Comparison of ENCODE assay signal across 36 cellular contexts in the genomic region with DNA sequence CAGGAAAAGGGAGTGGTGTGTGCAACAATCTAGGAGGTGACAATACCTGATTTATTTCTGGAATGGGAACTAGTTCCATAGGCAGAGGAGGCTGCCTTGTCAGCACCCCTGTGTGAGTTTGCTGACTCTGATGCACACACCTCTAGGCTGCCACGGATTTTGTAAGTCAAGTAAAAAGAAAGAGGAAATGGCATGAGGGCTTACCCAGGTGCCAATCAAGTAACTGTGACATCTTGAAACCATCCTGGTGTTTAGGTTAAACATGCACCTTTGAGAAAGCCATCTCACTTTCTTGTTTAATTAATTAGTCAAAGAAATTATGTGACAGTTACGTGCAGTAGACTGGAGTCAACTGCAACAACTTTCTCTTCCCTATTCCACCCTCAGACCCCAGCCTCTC. TPM values are rescaled to one million over a fixed set of nuclear protein-coding genes. Genes with fewer than 3 reads are reported as not detected.
"Had no signal": no experiment of that assay in that cellular context is flagged by ENCODE, and none has a peak within 500 bp of the region (broad histone marks: within the 10 kb centered on the region; RNA-seq: fewer than 3 reads in every experiment).

No MANE protein-coding gene starts in this region.

- H3K27me3 Mint-ChIP-seq: activated CD4-positive, alpha-beta T cell treated with anti-CD3 and anti-CD28 coated beads, Interleukin-2, amount 10 ng/mL, durations not matched to agents 24 days and 14 days; activated naive CD4-positive, alpha-beta T cell treated with anti-CD3 and anti-CD28 coated beads, Interleukin-2, amount 10 ng/mL, durations not matched to agents 7 days and 5 days; activated naive CD8-positive, alpha-beta T cell treated with anti-CD3 and anti-CD28 coated beads, Interleukin-2, amount 10 ng/mL, durations not matched to agents 7 days and 5 days; progenitor cell of endocrine pancreas; stimulated activated naive CD8-positive, alpha-beta T cell treated with anti-CD3 and anti-CD28 coated beads, Interleukin-15, amount 100 ng/mL, for 72 hours had no signal

- H3K36me3 Mint-ChIP-seq: activated CD4-positive, alpha-beta memory T cell treated with anti-CD3 and anti-CD28 coated beads for 36 hours; activated naive CD4-positive, alpha-beta T cell treated with anti-CD3 and anti-CD28 coated beads, Interleukin-2, amount 10 ng/mL, durations not matched to agents 7 days and 5 days; activated naive CD8-positive, alpha-beta T cell treated with anti-CD3 and anti-CD28 coated beads, Interleukin-2, amount 10 ng/mL, durations not matched to agents 7 days and 5 days; brain; stimulated activated effector memory CD8-positive, alpha-beta T cell treated with anti-CD3 and anti-CD28 coated beads, Interleukin-12 subunit alpha, Interleukin-12 subunit beta, amount 100 ng/mL, for 72 hours had no signal

- ATAC-seq: gastrocnemius medialis; mucosa of descending colon; right lobe of liver; stimulated activated effector memory CD8-positive, alpha-beta T cell treated with anti-CD3 and anti-CD28 coated beads, Interleukin-12 subunit alpha, Interleukin-12 subunit beta, amount 100 ng/mL, for 72 hours; stimulated activated naive CD8-positive, alpha-beta T cell treated with anti-CD3 and anti-CD28 coated beads, Interleukin-15, amount 100 ng/mL, for 72 hours had no signal

- H3K4me1 Mint-ChIP-seq: activated CD4-positive, alpha-beta T cell treated with anti-CD3 and anti-CD28 coated beads, Interleukin-2, amount 10 ng/mL, durations not matched to agents 24 days and 14 days; activated naive CD4-positive, alpha-beta T cell treated with anti-CD3 and anti-CD28 coated beads, Interleukin-2, amount 10 ng/mL, durations not matched to agents 7 days and 5 days; activated naive CD8-positive, alpha-beta T cell treated with anti-CD3 and anti-CD28 coated beads, Interleukin-2, amount 10 ng/mL, durations not matched to agents 7 days and 5 days; brain; stimulated activated effector memory CD8-positive, alpha-beta T cell treated with anti-CD3 and anti-CD28 coated beads, Interleukin-12 subunit alpha, Interleukin-12 subunit beta, amount 100 ng/mL, for 72 hours; stimulated activated naive CD8-positive, alpha-beta T cell treated with anti-CD3 and anti-CD28 coated beads, Interleukin-15, amount 100 ng/mL, for 72 hours had no signal

- H3K9me3 Mint-ChIP-seq: activated CD4-positive, alpha-beta memory T cell treated with anti-CD3 and anti-CD28 coated beads for 36 hours; activated naive CD4-positive, alpha-beta T cell treated with anti-CD3 and anti-CD28 coated beads, Interleukin-2, amount 10 ng/mL, durations not matched to agents 7 days and 5 days had no signal

- DNase-seq: activated CD4-positive, alpha-beta memory T cell treated with anti-CD3 and anti-CD28 coated beads for 36 hours; activated CD4-positive, alpha-beta T cell treated with anti-CD3 and anti-CD28 coated beads, Interleukin-2, amount 10 ng/mL, durations not matched to agents 24 days and 14 days; activated CD4-positive, CD25-positive, alpha-beta regulatory T cell treated with anti-CD3 and anti-CD28 coated beads, Interleukin-2, amount 50 U/mL, for 72 hours; activated CD8-positive, alpha-beta memory T cell treated with anti-CD3 and anti-CD28 coated beads, Interleukin-2, amount 50 U/mL, for 4 hours; activated gamma-delta T cell; activated naive CD4-positive, alpha-beta T cell treated with anti-CD3 and anti-CD28 coated beads, Interleukin-2, amount 10 ng/mL, durations not matched to agents 7 days and 5 days; activated naive CD8-positive, alpha-beta T cell treated with anti-CD3 and anti-CD28 coated beads, Interleukin-2, amount 10 ng/mL, durations not matched to agents 7 days and 5 days; activated T-cell treated with anti-CD3 and anti-CD28 coated beads, Interleukin-2, amount 50 U/mL, for 1 hour; cerebellar nuclear complex; colonic mucosa; effector memory CD4-positive, alpha-beta T cell; erythroblast; gastrocnemius medialis; glutamatergic neuron; left ventricle myocardium inferior; mucosa of descending colon; nephron progenitor cell; ovary; right lobe of liver; stimulated activated CD4-positive, alpha-beta T cell treated with anti-CD3 and anti-CD28 coated beads, Interleukin-12 subunit alpha, Interleukin-12 subunit beta, amount 100 ng/mL, for 4 hours; stimulated activated CD4-positive, alpha-beta T cell treated with anti-CD3 and anti-CD28 coated beads, Interleukin-4, amount 100 ng/mL, for 24 hours; stimulated activated naive CD8-positive, alpha-beta T cell treated with anti-CD3 and anti-CD28 coated beads, Interleukin-15, amount 100 ng/mL, for 72 hours; substantia nigra; upper lobe of left lung; WERI-Rb-1 had no signal

- H3K4me3 Mint-ChIP-seq: activated CD4-positive, alpha-beta memory T cell treated with anti-CD3 and anti-CD28 coated beads for 36 hours; activated CD4-positive, alpha-beta T cell treated with anti-CD3 and anti-CD28 coated beads, Interleukin-2, amount 10 ng/mL, durations not matched to agents 24 days and 14 days; activated naive CD4-positive, alpha-beta T cell treated with anti-CD3 and anti-CD28 coated beads, Interleukin-2, amount 10 ng/mL, durations not matched to agents 7 days and 5 days; activated naive CD8-positive, alpha-beta T cell treated with anti-CD3 and anti-CD28 coated beads, Interleukin-2, amount 10 ng/mL, durations not matched to agents 7 days and 5 days; brain; nephron progenitor cell; stimulated activated effector memory CD8-positive, alpha-beta T cell treated with anti-CD3 and anti-CD28 coated beads, Interleukin-12 subunit alpha, Interleukin-12 subunit beta, amount 100 ng/mL, for 72 hours; stimulated activated naive CD8-positive, alpha-beta T cell treated with anti-CD3 and anti-CD28 coated beads, Interleukin-15, amount 100 ng/mL, for 72 hours had no signal

- H3K27ac Mint-ChIP-seq: activated CD4-positive, alpha-beta memory T cell treated with anti-CD3 and anti-CD28 coated beads for 36 hours; activated CD4-positive, alpha-beta T cell treated with anti-CD3 and anti-CD28 coated beads, Interleukin-2, amount 10 ng/mL, durations not matched to agents 24 days and 14 days; activated naive CD4-positive, alpha-beta T cell treated with anti-CD3 and anti-CD28 coated beads, Interleukin-2, amount 10 ng/mL, durations not matched to agents 7 days and 5 days; activated naive CD8-positive, alpha-beta T cell treated with anti-CD3 and anti-CD28 coated beads, Interleukin-2, amount 10 ng/mL, durations not matched to agents 7 days and 5 days; brain; progenitor cell of endocrine pancreas; stimulated activated effector memory CD8-positive, alpha-beta T cell treated with anti-CD3 and anti-CD28 coated beads, Interleukin-12 subunit alpha, Interleukin-12 subunit beta, amount 100 ng/mL, for 72 hours; stimulated activated naive CD8-positive, alpha-beta T cell treated with anti-CD3 and anti-CD28 coated beads, Interleukin-15, amount 100 ng/mL, for 72 hours had no signal

RNA-seq across cellular contexts. Expression of gene FAM81B, which starts 32.3 kb away (rescaled TPM):
- total RNA-seq: activated CD4-positive, alpha-beta memory T cell treated with anti-CD3 and anti-CD28 coated beads for 36 hours; activated CD4-positive, alpha-beta T cell treated with anti-CD3 and anti-CD28 coated beads, Interleukin-2, amount 10 ng/mL, durations not matched to agents 24 days and 14 days; activated CD8-positive, alpha-beta memory T cell treated with anti-CD3 and anti-CD28 coated beads for 36 hours; activated naive CD8-positive, alpha-beta T cell treated with anti-CD3 and anti-CD28 coated beads, Interleukin-2, amount 10 ng/mL, durations not matched to agents 7 days and 5 days; ascending aorta; cardiac muscle cell; colonic mucosa; dermis microvascular lymphatic vessel endothelial cell; gastrocnemius medialis; mesenteric fat pad; mucosa of descending colon; myocyte; progenitor cell of endocrine pancreas; renal cortical epithelial cell; right lobe of liver; vagina had no signal
